Comparison of ENCODE assay signal across 11 cellular contexts in the genomic region with DNA sequence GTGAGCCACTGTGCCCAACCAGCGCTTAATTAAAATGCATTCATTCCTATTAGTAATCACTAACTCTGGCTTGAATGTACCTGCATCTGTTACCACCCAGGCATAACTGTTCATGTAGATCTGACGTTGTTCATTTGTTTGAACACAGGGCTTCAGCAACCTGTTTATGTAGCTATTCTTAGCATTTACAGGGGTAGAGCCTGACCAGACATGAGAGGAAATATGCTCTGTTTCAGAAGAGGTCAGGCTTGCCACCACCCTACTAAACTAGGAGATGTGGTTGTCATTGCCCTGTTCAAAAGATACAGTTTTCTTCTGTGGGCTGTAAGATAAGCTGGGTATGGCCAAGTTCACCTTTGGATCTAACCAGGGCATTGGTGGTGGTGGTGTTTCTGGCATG. TPM values are rescaled to one million over a fixed set of nuclear protein-coding genes. Genes with fewer than 3 reads are reported as not detected.
DNase-seq lines count a peak whose midpoint lies in the region; ATAC-seq lines count a peak whose summit lies in the region.
"Had no signal": no experiment of that assay in that cellular context is flagged by ENCODE, and none has a peak within 500 bp of the region (broad histone marks: within the 10 kb centered on the region; RNA-seq: fewer than 3 reads in every experiment).

No MANE protein-coding gene starts in this region.

- H3K4me3 Mint-ChIP-seq in naive B cell, result peak overlapping the region; percentile 63 to 92 (median 88)

- no peaks in the 10 kb centered on the region for H3K9me3 ChIP-seq in HAP-1

- ATAC-seq in GM18868 (IDR thresholded peaks at IDR 0.05; ENCODE audit: unreplicated experiment), result peak; percentile 51
- peak; percentile 56 for ATAC-seq in GM21619 (IDR thresholded peaks at IDR 0.05; ENCODE audit: unreplicated experiment)
- ATAC-seq in HG03439 (IDR thresholded peaks at IDR 0.05; ENCODE audit: unreplicated experiment), result peak; percentile 60
- ATAC-seq in naive B cell (ENCODE audit: low read depth in 2 of 2), result peak; percentile 77 to 82
- ATAC-seq: HCT116 had no signal

- H3K4me1 ChIP-seq in HAP-1, result no peaks in the 10 kb centered on the region

- DNase-seq in naive B cell, result peak; percentile 82
- no peak for DNase-seq in medulla oblongata (ENCODE audit: extremely low spot score)
- DNase-seq in HAP-1 (ENCODE audit: low spot score in 2 of 2), result no peak
- DNase-seq in AG08395 (ENCODE audit: low spot score), result no peak
- no peak for DNase-seq in NCI-H2081 treated with DMSO at 0.1 percent for 48 hours (lab: John Stamatoyannopoulos, UW)
- DNase-seq: EL, NCI-H1048 had no signal

- H3K4me1 Mint-ChIP-seq in naive B cell, result peaks cover 60 to 93% (median 75%) of the 10 kb centered on the region in 3 donors

- H3K9me3 Mint-ChIP-seq in naive B cell, result no peaks in the 10 kb centered on the region

- no peaks in the 10 kb centered on the region for H3K27me3 ChIP-seq in HAP-1 (ENCODE audit: low read depth)

- in situ Hi-C loops in HAP-1 (cut with MboI; ENCODE audit: low sequenced_read_pairs), result no loop called here

- no peaks in the 10 kb centered on the region for H3K36me3 ChIP-seq in HAP-1 (replicated peaks)

- H3K4me3 ChIP-seq in HAP-1, result no peak overlapping the region

- no peaks in the 10 kb centered on the region for H3K27me3 Mint-ChIP-seq in naive B cell

- H3K36me3 Mint-ChIP-seq in naive B cell, result peaks cover 0 to 21% of the 10 kb centered on the region in 2 donors

- peak overlapping the region; percentile 99 to 100 (median 100) for H3K27ac Mint-ChIP-seq in naive B cell

RNA-seq across cellular contexts. Expression of a gene that starts 8.8 kb away (rescaled TPM):
- 10 to 100 TPM in 5 of 6 donors, 1 to 10 TPM in 1; 9.7 to 41.3 (median 29.6) TPM for polyA plus RNA-seq in naive B cell (ENCODE audit: low read depth in 6 of 6)
